Comparison of ENCODE assay signal across 8 cellular contexts in the genomic region with DNA sequence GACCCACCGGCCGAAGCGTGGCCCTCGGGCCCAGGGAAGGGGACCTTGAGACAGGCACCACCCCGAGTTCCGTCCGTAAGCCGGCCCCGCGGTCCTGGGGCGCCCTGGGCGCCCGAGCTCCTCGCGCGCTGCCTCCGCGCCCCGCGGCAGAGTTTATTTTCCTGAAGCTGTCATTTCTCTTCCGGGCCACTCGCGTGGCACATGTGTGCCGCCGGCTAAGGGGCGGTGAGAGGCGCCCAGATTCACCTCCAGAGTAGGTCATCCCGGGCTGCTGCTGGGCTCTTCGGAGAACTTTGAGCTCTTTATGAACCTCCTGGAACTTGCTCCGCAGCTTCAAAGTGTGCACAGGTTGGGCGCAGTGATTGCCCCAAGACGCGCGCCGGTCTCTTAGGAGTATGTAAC. TPM values are rescaled to one million over a fixed set of nuclear protein-coding genes. Genes with fewer than 3 reads are reported as not detected.
A peak's percentile ranks its signal among the peaks of the same experiment; 100 is the strongest.
DNase-seq lines count a peak whose midpoint lies in the region; ATAC-seq and TF ChIP-seq lines count a peak whose summit lies in the region.

No MANE protein-coding gene starts in this region.

- H3K4me1 ChIP-seq in Karpas-422 (ENCODE audit: low read length) (peaks cover 23% of the 10 kb centered on the region), rectal smooth muscle tissue (ENCODE audit: control insufficient read depth, insufficient read depth, low read length) (peaks cover 10% of the 10 kb centered on the region)

- no peak for DNase-seq in activated CD4-positive, CD25-positive, alpha-beta regulatory T cell (lab: John Stamatoyannopoulos, UW)
- DNase-seq in Karpas-422 (peak; percentile 74), fibroblast of villous mesenchyme (ENCODE audit: low read depth) (peak; percentile 21), sciatic nerve (ENCODE audit: low spot score) (no peak)
- DNase-seq in activated CD8-positive, alpha-beta memory T cell treated with anti-CD3 and anti-CD28 coated beads, Interleukin-2, amount 50 U/mL, for 4 hours, result peak; percentile 48

- H3K27me3 ChIP-seq in Karpas-422 (ENCODE audit: low read length) (no peaks in the 10 kb centered on the region), rectal smooth muscle tissue (ENCODE audit: control insufficient read depth, insufficient read depth, low read length) (no peaks in the 10 kb centered on the region)

- intact Hi-C loops in sciatic nerve (cut with DNase I), result no loop called here

- H3K27ac ChIP-seq in Karpas-422 (ENCODE audit: low read length) (no peak overlapping the region), rectal smooth muscle tissue (ENCODE audit: low read depth, low read length) (no peak overlapping the region)

- H3K4me2 ChIP-seq in Karpas-422 (ENCODE audit: low read depth, low read length, poor library complexity, severe bottlenecking), result peak overlapping the region; percentile 100

- no peak overlapping the region for H2AFZ ChIP-seq in Karpas-422 (ENCODE audit: low read length)

- peaks cover 47% of the 10 kb centered on the region for H3K79me2 ChIP-seq in Karpas-422 (ENCODE audit: low read length)

- peaks cover 26% of the 10 kb centered on the region for H4K20me1 ChIP-seq in Karpas-422 (ENCODE audit: insufficient read depth, low read depth, low read length)

- no peaks in the 10 kb centered on the region for H3K9me3 ChIP-seq in Karpas-422 (ENCODE audit: low read length)

- H3K9ac ChIP-seq in Karpas-422 (ENCODE audit: low read length) (peak overlapping the region; percentile 81), rectal smooth muscle tissue (ENCODE audit: low read length) (peak overlapping the region; percentile 63)

- no peaks in the 10 kb centered on the region for H3K9me2 ChIP-seq in Karpas-422 (replicated peaks; ENCODE audit: insufficient read depth, low read length)

- H3K4me3 ChIP-seq in Karpas-422 (ENCODE audit: low read length), result peak overlapping the region; percentile 99
- H3K4me3 ChIP-seq in fibroblast of villous mesenchyme (ENCODE audit: low read depth, low read length), result peak overlapping the region; percentile 83
- peak overlapping the region; percentile 82 for H3K4me3 ChIP-seq in rectal smooth muscle tissue (ENCODE audit: low read length)

- ATAC-seq in activated CD4-positive, CD25-positive, alpha-beta regulatory T cell treated with anti-CD3 and anti-CD28 coated beads, Interleukin-2, amount 50 U/mL, for 24 hours, result peak; percentile 24 to 48
- ATAC-seq in GM18520 (IDR thresholded peaks at IDR 0.05; ENCODE audit: unreplicated experiment), result no peak
- no peak for ATAC-seq in sciatic nerve

- H3K36me3 ChIP-seq in Karpas-422 (ENCODE audit: insufficient read depth, low read length), result peaks cover 15% of the 10 kb centered on the region; the same call in 1 of the 2 replicates
- H3K36me3 ChIP-seq in rectal smooth muscle tissue (ENCODE audit: control insufficient read depth, insufficient read depth, low read length), result no peaks in the 10 kb centered on the region

- TF ChIP-seq CTCF in fibroblast of villous mesenchyme (IDR thresholded peaks at IDR 0.05; ENCODE audit: insufficient read depth, low read depth, low read length), result no peak

RNA-seq across cellular contexts. Expression of gene ZC3H18, which starts 0.5 kb away (rescaled TPM):
- 8.3 and 17.5 TPM in 2 replicates for total RNA-seq in Karpas-422 (2014; rRNA removed; shearing (Covaris generic); ENCODE audit: low replicate concordance)
- total RNA-seq in fibroblast of villous mesenchyme (12.6 and 17.7 TPM in 2 replicates), sciatic nerve (46.9 TPM)

Comparison
In these comparisons a context has a peak if more than half of its experiments do, and no peak if none do; other contexts are left out.
1. ATAC-seq: peak in activated CD4-positive, CD25-positive, alpha-beta regulatory T cell treated with anti-CD3 and anti-CD28 coated beads, Interleukin-2, amount 50 U/mL, for 24 hours (2 of 2); none in GM18520 (single experiment) and sciatic nerve (single experiment).
2. DNase-seq: peak in Karpas-422 (single experiment), activated CD8-positive, alpha-beta memory T cell treated with anti-CD3 and anti-CD28 coated beads, Interleukin-2, amount 50 U/mL, for 4 hours (single experiment) and fibroblast of villous mesenchyme (single experiment); none in activated CD4-positive, CD25-positive, alpha-beta regulatory T cell (0 of 4) and sciatic nerve (single experiment).
3. Peak in every context shown above with its lines, with median percentiles within 50 percentile points of each other: H3K4me3 ChIP-seq.